Comparison of ENCODE assay signal across 10 cellular contexts in the genomic region with DNA sequence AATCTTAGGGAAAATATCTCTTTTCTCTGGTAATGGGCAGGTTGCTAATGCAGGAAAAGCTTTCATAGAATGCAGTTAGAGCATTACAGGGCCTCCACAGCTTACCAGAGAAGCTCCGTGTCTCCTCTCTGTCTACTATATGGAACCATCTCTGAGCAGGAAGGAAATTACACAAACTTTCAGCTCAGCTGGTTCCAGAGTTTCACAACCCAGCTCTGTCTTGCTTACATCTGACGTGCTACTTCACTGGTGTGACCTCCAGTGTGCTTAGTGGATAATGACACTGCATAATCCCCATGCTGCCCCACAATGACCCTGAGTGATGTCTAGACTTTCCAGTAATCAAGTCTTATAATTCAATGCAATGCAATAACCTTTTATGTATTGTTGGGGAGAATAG. TPM values are rescaled to one million over a fixed set of nuclear protein-coding genes. Genes with fewer than 3 reads are reported as not detected.
DNase-seq lines count a peak whose midpoint lies in the region; ATAC-seq, FAIRE-seq and TF ChIP-seq lines count a peak whose summit lies in the region.
"Had no signal": no experiment of that assay in that cellular context is flagged by ENCODE, and none has a peak within 500 bp of the region (broad histone marks: within the 10 kb centered on the region; RNA-seq: fewer than 3 reads in every experiment).

No MANE protein-coding gene starts in this region.

- no peak for TF ChIP-seq POLR2A in IMR-90 (IDR thresholded peaks at IDR 0.05; ENCODE audit: low read depth, low read length)

- H3K79me1 ChIP-seq in IMR-90 (ENCODE audit: low read depth in 1 of 2, low read length in 2 of 2), result no peaks in the 10 kb centered on the region

- no peaks in the 10 kb centered on the region for H3K27me3 Mint-ChIP-seq in central memory CD8-positive, alpha-beta T cell

- no peaks in the 10 kb centered on the region for H3K27me3 ChIP-seq in IMR-90 (ENCODE audit: control insufficient read depth, insufficient read depth, low read length)

- dilution Hi-C loops in IMR-90 (cut with HindIII; ENCODE audit: low sequenced_read_pairs, unreplicated experiment), result no loop called here

- no peak overlapping the region; the same call in 1 of the 2 replicates for H3K4ac ChIP-seq in IMR-90 (ENCODE audit: low read depth, low read length)

- no peak overlapping the region for H3K56ac ChIP-seq in IMR-90 (ENCODE audit: extremely low read depth, insufficient read depth, low read length)

- in situ Hi-C loops in IMR-90 (cut with MboI; ENCODE audit: low sequenced_read_pairs), result loop anchor here (25.0 kb wide), 1 partner anchor 505 kb away; the partner anchor contains the start of gene JUN

- H2BK20ac ChIP-seq in IMR-90 (ENCODE audit: low read depth, low read length), result no peak overlapping the region

- no peak overlapping the region for H3K4me2 ChIP-seq in IMR-90 (ENCODE audit: low read depth, low read length)

- CTCF ChIA-PET in IMR-90 (lab: Yijun Ruan, JAX), result no interaction called here

- H3K4me1 ChIP-seq in IMR-90 (ENCODE audit: control insufficient read depth, insufficient read depth, low read length), result peaks cover 2% of the 10 kb centered on the region

- no peak for TF ChIP-seq RAD21 in IMR-90 (IDR thresholded peaks at IDR 0.05; ENCODE audit: low read length)

- BruUV-seq in IMR-90 (replicated peaks; lab: Mats Ljungman, UMichigan), result no TSS peak

- H3K27ac ChIP-seq in IMR-90 (ENCODE audit: insufficient read depth, low read length), result no peak overlapping the region

- no peaks in the 10 kb centered on the region; the same call in none of the 2 replicates for H3K9me1 ChIP-seq in IMR-90 (ENCODE audit: insufficient read depth, low read length)

- peaks cover 31% of the 10 kb centered on the region for H3K4me1 Mint-ChIP-seq in central memory CD8-positive, alpha-beta T cell

- no CpG with 5 or more reads among the region's 2 CpGs for WGBS in IMR-90 (ENCODE audit: extremely low coverage in 2 of 2, insufficient read length in 1 of 2), 2 experiments

- H2AK9ac ChIP-seq in IMR-90 (replicated peaks; ENCODE audit: low read depth, low read length, poor library complexity), result no peak overlapping the region

- intact Hi-C loops in IMR-90 (cut with micrococcal nuclease), result loop anchor here (10.0 kb wide), 1 partner anchor 218 kb away; no protein-coding TSS in a partner anchor

- no peaks in the 10 kb centered on the region for H4K20me1 ChIP-seq in IMR-90 (ENCODE audit: insufficient read depth, low read length)

- peak overlapping the region; percentile 75 for H3K27ac Mint-ChIP-seq in central memory CD8-positive, alpha-beta T cell (ENCODE audit: low read depth)

- no peak overlapping the region for H3K23ac ChIP-seq in IMR-90 (ENCODE audit: low read depth, low read length)

- H4K91ac ChIP-seq in IMR-90 (ENCODE audit: insufficient read depth, low read depth, low read length), result no peak overlapping the region

- POLR2A ChIA-PET in IMR-90 (lab: Charles Lee; ENCODE audit: unreplicated experiment), result no interaction called here

- H3K9me3 ChIP-seq in IMR-90 (ENCODE audit: control insufficient read depth, insufficient read depth, low read length), result no peaks in the 10 kb centered on the region

- no peak for FAIRE-seq in urothelium cell line (lab: Jason Lieb, UNC)
- FAIRE-seq: colon had no signal

- H3K4me3 Mint-ChIP-seq in central memory CD8-positive, alpha-beta T cell, result peak overlapping the region; percentile 26

- H3K4me3 ChIP-seq in IMR-90 (ENCODE audit: insufficient read depth, low read depth, low read length), result no peak overlapping the region

- H3K9ac ChIP-seq in IMR-90 (ENCODE audit: low read depth, low read length), result no peak overlapping the region

- no peak overlapping the region for H2AK5ac ChIP-seq in IMR-90 (ENCODE audit: low read depth, low read length)

- DNase-seq in GM03348 (ENCODE audit: low spot score) (peak; percentile 16), IMR-90 (peak; percentile 80), mucosa of gallbladder (ENCODE audit: low spot score) (peak; percentile 51), SW 1271 (lab: John Stamatoyannopoulos, UW) (no peak), urothelium cell line (ENCODE audit: low spot score) (no peak), DMS114 treated with DMSO at 0.1 percent for 48 hours (lab: John Stamatoyannopoulos, UW; ENCODE audit: unreplicated experiment) (no peak)
- DNase-seq in central memory CD8-positive, alpha-beta T cell (ENCODE audit: low spot score in 2 of 2), result no peak

- no peaks in the 10 kb centered on the region for H3K9me3 Mint-ChIP-seq in central memory CD8-positive, alpha-beta T cell

- TF ChIP-seq CTCF in IMR-90 (conservative IDR thresholded peaks at IDR 0.05; ENCODE audit: low read depth, low read length), result no peak

- no peak overlapping the region for H3K14ac ChIP-seq in IMR-90 (replicated peaks; ENCODE audit: low read depth, low read length)

- peak overlapping the region; percentile 32 for H2BK5ac ChIP-seq in IMR-90 (ENCODE audit: low read depth, low read length, poor library complexity, severe bottlenecking)

- H2BK120ac ChIP-seq in IMR-90 (ENCODE audit: low read depth, low read length), result peak overlapping the region; percentile 2; the same call in 1 of the 2 replicates

- H4K8ac ChIP-seq in IMR-90 (ENCODE audit: low read depth in 2 of 2, low read length in 2 of 2), result no peak overlapping the region

- no peak overlapping the region for H4K5ac ChIP-seq in IMR-90 (ENCODE audit: low read depth, low read length)

- no peak overlapping the region for H3K18ac ChIP-seq in IMR-90 (ENCODE audit: low read depth, low read length)

- no peaks in the 10 kb centered on the region for H3K36me3 ChIP-seq in IMR-90 (ENCODE audit: control insufficient read depth, insufficient read depth, low read length)

- H2AFZ ChIP-seq in IMR-90 (replicated peaks; ENCODE audit: low read length, poor library complexity), result no peak overlapping the region

- H3K36me3 Mint-ChIP-seq in central memory CD8-positive, alpha-beta T cell (ENCODE audit: insufficient read depth), result no peaks in the 10 kb centered on the region

- no peak; the same call in 1 of the 2 replicates for ATAC-seq in IMR-90 (ENCODE audit: low read depth)
- no peak for ATAC-seq in central memory CD8-positive, alpha-beta T cell (replicated peaks; ENCODE audit: extremely low read depth, poor library complexity, severe bottlenecking)
- ATAC-seq in GM21515 (IDR thresholded peaks at IDR 0.05; ENCODE audit: unreplicated experiment), result no peak
- ATAC-seq: Panc1 had no signal

- no peak overlapping the region for H2BK15ac ChIP-seq in IMR-90 (ENCODE audit: low read depth, low read length)

TF ChIP-seq in IMR-90, 13 proteins besides CTCF, POLR2A, EP300 and RAD21:
- TF ChIP-seq CHD1 (IDR thresholded peaks at IDR 0.05; ENCODE audit: low read depth, low read length) (no peak), FOS (IDR thresholded peaks at IDR 0.05; ENCODE audit: low read depth, low read length) (no peak), MAZ (IDR thresholded peaks at IDR 0.05; ENCODE audit: borderline replicate concordance, low read depth, low read length) (no peak), CEBPB (IDR thresholded peaks at IDR 0.05; ENCODE audit: low read depth, low read length) (peak; percentile 86), MAFK (IDR thresholded peaks at IDR 0.05; ENCODE audit: low read depth, low read length) (0 out of 2 replicates have a peak, but pooled peaks have one; percentile 20), ELK1 (IDR thresholded peaks at IDR 0.05; ENCODE audit: borderline replicate concordance, low read depth, low read length) (no peak), SMC3 (IDR thresholded peaks at IDR 0.05; ENCODE audit: low read depth, low read length) (no peak), RCOR1 (IDR thresholded peaks at IDR 0.05; ENCODE audit: insufficient replicate concordance, low read length) (no peak), BHLHE40 (IDR thresholded peaks at IDR 0.05; ENCODE audit: low read depth, low read length) (no peak), NFE2L2 (IDR thresholded peaks at IDR 0.05; ENCODE audit: low read depth, low read length) (peak; percentile 92), RFX5 (IDR thresholded peaks at IDR 0.05; ENCODE audit: low read depth, low read length) (no peak), MXI1 (IDR thresholded peaks at IDR 0.05; ENCODE audit: borderline replicate concordance, low read depth, low read length) (no peak)
- TF ChIP-seq, protein P1, sequence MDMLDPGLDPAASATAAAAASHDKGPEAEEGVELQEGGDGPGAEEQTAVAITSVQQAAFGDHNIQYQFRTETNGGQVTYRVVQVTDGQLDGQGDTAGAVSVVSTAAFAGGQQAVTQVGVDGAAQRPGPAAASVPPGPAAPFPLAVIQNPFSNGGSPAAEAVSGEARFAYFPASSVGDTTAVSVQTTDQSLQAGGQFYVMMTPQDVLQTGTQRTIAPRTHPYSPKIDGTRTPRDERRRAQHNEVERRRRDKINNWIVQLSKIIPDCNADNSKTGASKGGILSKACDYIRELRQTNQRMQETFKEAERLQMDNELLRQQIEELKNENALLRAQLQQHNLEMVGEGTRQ (IDR thresholded peaks at IDR 0.05; ENCODE audit: low read depth, low read length), result no peak

RNA-seq across cellular contexts. Expression of gene FGGY, which starts 4.3 kb away (rescaled TPM):
- 12.8 and 14.0 TPM in 2 replicates for total RNA-seq in IMR-90 (2012; rRNA removed)
- 5.6 TPM in 2 replicates for polyA plus RNA-seq in IMR-90 (2012; rRNA removed)
- polyA plus RNA-seq in IMR-90 (2012; cell fraction: cytosol; rRNA removed), result 4.3 and 6.0 TPM in 2 replicates
- 2.6 and 7.4 TPM in 2 replicates for polyA plus RNA-seq in IMR-90 (2012; cell fraction: nucleus; rRNA removed; ENCODE audit: low replicate concordance)
- 36.4 TPM for total RNA-seq in mucosa of gallbladder

Comparison
In these comparisons a context has a peak if more than half of its experiments do, and no peak if none do; other contexts are left out.
1. DNase-seq: peak in GM03348 (single experiment), IMR-90 (single experiment) and mucosa of gallbladder (single experiment); none in central memory CD8-positive, alpha-beta T cell (0 of 2), SW 1271 (0 of 2), urothelium cell line (single experiment) and DMS114 treated with DMSO at 0.1 percent for 48 hours (single experiment).